In genomic region chrX:38982370-38982769, GRCh38 we compare ENCODE assay signal across 17 cellular contexts.
"Had no signal": no experiment of that assay in that cellular context is flagged by ENCODE, and none has a peak within 500 bp of the region (broad histone marks: within the 10 kb centered on the region; RNA-seq: fewer than 3 reads in every experiment).

No MANE protein-coding gene starts in this region.

- DNase-seq: activated CD4-positive, CD25-positive, alpha-beta regulatory T cell treated with anti-CD3 and anti-CD28 coated beads, Interleukin-2, amount 50 U/mL, for 72 hours; activated naive CD4-positive, alpha-beta T cell treated with anti-CD3 and anti-CD28 coated beads for 36 hours; dermis blood vessel endothelial cell; effector memory CD8-positive, alpha-beta T cell; foreskin melanocyte; head of caudate nucleus; right cardiac atrium; stimulated activated CD4-positive, alpha-beta T cell treated with anti-CD3 and anti-CD28 coated beads, Interleukin-4, amount 100 ng/mL, for 24 hours; stimulated activated naive CD8-positive, alpha-beta T cell treated with anti-CD3 and anti-CD28 coated beads, Interleukin-15, Interleukin-2, amounts not matched to agents 100 U/mL and 50 U/mL, for 24 hours; T-helper 9 cell; transverse colon had no signal

- H3K9me3 ChIP-seq: ascending aorta, prostate gland, transverse colon had no signal

- ATAC-seq: effector memory CD8-positive, alpha-beta T cell; right cardiac atrium; stimulated activated naive CD8-positive, alpha-beta T cell treated with anti-CD3 and anti-CD28 coated beads, Interleukin-15, Interleukin-2, amounts not matched to agents 100 U/mL and 50 U/mL, for 24 hours had no signal

- H3K4me3 ChIP-seq: ascending aorta, lung, prostate gland, skin epidermis, transverse colon had no signal

- H3K4me1 ChIP-seq: ascending aorta, prostate gland had no signal

- H3K4me3 Mint-ChIP-seq: activated naive CD4-positive, alpha-beta T cell treated with anti-CD3 and anti-CD28 coated beads for 36 hours; effector memory CD8-positive, alpha-beta T cell; mesothelial cell of epicardium; neural crest cell had no signal

- H3K4me1 Mint-ChIP-seq: neural crest cell had no signal

- H3K27me3 Mint-ChIP-seq: effector memory CD8-positive, alpha-beta T cell had no signal

- H3K36me3 ChIP-seq: ascending aorta, prostate gland, transverse colon had no signal

- H3K9me3 Mint-ChIP-seq: activated naive CD4-positive, alpha-beta T cell treated with anti-CD3 and anti-CD28 coated beads for 36 hours; effector memory CD8-positive, alpha-beta T cell had no signal

- H3K27ac Mint-ChIP-seq: activated naive CD4-positive, alpha-beta T cell treated with anti-CD3 and anti-CD28 coated beads for 36 hours; effector memory CD8-positive, alpha-beta T cell; mesothelial cell of epicardium had no signal

- H3K27ac ChIP-seq: ascending aorta, prostate gland, skin epidermis, transverse colon had no signal

- H3K27me3 ChIP-seq: ascending aorta, transverse colon had no signal

- H3K36me3 Mint-ChIP-seq: mesothelial cell of epicardium had no signal
